Comparison of ENCODE assay signal across 1 cellular context in the genomic region with DNA sequence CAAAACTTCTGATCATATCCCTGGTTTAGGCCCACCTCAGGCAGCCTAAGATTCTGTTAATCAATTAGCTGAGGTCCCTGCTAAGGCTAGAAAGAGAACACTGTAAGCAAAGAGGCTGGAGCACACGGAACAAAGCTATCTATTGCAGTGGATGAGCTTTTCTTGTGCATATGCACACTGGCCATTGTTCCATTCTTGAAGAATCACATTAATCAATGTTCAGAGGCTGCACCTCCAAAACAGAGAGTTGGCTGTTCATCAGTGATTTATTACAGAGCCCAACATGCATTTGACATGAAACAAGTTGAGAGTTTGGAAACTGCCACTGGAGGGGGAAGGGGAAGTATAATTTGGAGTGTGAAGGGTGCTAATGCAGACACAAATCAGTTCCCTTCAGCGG.
TF ChIP-seq lines count a peak whose summit lies in the region.

No MANE protein-coding gene starts in this region.

TF ChIP-seq in GM12878, 131 proteins besides CTCF, POLR2A, EP300 and RAD21 (continued from another document):
- TF ChIP-seq, protein P1, sequence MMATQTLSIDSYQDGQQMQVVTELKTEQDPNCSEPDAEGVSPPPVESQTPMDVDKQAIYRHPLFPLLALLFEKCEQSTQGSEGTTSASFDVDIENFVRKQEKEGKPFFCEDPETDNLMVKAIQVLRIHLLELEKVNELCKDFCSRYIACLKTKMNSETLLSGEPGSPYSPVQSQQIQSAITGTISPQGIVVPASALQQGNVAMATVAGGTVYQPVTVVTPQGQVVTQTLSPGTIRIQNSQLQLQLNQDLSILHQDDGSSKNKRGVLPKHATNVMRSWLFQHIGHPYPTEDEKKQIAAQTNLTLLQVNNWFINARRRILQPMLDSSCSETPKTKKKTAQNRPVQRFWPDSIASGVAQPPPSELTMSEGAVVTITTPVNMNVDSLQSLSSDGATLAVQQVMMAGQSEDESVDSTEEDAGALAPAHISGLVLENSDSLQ (IDR thresholded peaks at IDR 0.05), result 0 out of 2 replicates have a peak, but pooled peaks have one; percentile 39
- no peak for TF ChIP-seq ZNF274 (IDR thresholded peaks at IDR 0.05; ENCODE audit: insufficient read depth, insufficient read length)
- TF ChIP-seq EZH2 (IDR thresholded peaks at IDR 0.05; ENCODE audit: borderline replicate concordance, control insufficient read depth, low read depth, low read length), result no peak
